Comparison of ENCODE assay signal across 31 cellular contexts in the genomic region with DNA sequence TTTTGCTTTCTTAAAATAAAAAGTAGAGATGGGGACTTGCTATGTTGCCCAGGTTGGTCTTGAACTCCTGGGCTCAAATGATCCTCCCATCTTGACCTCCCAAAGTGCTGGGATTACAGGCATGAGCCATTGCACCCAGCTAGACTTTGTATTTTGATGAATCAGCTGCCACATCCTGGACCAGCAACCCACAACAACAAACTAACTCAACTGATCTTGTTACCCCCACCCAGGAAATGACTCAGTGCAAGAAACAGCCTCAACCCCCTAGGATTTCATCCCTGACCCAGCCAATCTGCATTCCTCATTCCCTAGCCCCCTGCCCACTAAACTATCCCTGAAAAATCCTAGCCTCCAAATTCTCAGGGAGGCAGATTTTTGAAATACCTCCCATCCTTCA.
DNase-seq lines count a peak whose midpoint lies in the region; ATAC-seq, FAIRE-seq and TF ChIP-seq lines count a peak whose summit lies in the region.
"Had no signal": no experiment of that assay in that cellular context is flagged by ENCODE, and none has a peak within 500 bp of the region (broad histone marks: within the 10 kb centered on the region; RNA-seq: fewer than 3 reads in every experiment).

No MANE protein-coding gene starts in this region.

- no peak for TF ChIP-seq CTCF in bronchial epithelial cell (IDR thresholded peaks at IDR 0.05; ENCODE audit: insufficient read depth, low read length, severe bottlenecking)
- no peak for TF ChIP-seq CTCF in foreskin fibroblast (IDR thresholded peaks at IDR 0.05; ENCODE audit: low read depth, low read length)

- no peaks in the 10 kb centered on the region for H3K27me3 ChIP-seq in bronchial epithelial cell (ENCODE audit: control insufficient read depth, insufficient read depth, low read length)
- H3K27me3 ChIP-seq: BLaER1 treated with 17β-estradiol and CSF1 and Interleukin-3, amounts not matched to agents 10 nM and 100 nM; brain microvascular endothelial cell; hepatocyte; sigmoid colon had no signal

- H3K9me3 Mint-ChIP-seq in stimulated activated naive CD8-positive, alpha-beta T cell treated with anti-CD3 and anti-CD28 coated beads, Interleukin-15, Interleukin-2, amounts not matched to agents 100 ng/mL and 50 ng/mL, for 24 hours = peaks cover 5% of the 10 kb centered on the region
- H3K9me3 Mint-ChIP-seq: IgD-negative memory B cell had no signal

- peaks cover 12% of the 10 kb centered on the region for H3K27me3 Mint-ChIP-seq in stimulated activated naive CD8-positive, alpha-beta T cell treated with anti-CD3 and anti-CD28 coated beads, Interleukin-15, Interleukin-2, amounts not matched to agents 100 ng/mL and 50 ng/mL, for 24 hours

- H3K4me3 ChIP-seq in bronchial epithelial cell (ENCODE audit: low read depth, low read length) (no peak overlapping the region), foreskin fibroblast (ENCODE audit: low read depth in 1 of 2, low read length in 2 of 2) (no peak overlapping the region)
- H3K4me3 ChIP-seq: BLaER1 treated with 17β-estradiol and CSF1 and Interleukin-3, amounts not matched to agents 10 nM and 100 nM; gastroesophageal sphincter; hepatocyte; lung; prostate gland; sigmoid colon had no signal

- H3K36me3 ChIP-seq in bronchial epithelial cell (ENCODE audit: control insufficient read depth, insufficient read depth, low read length) = no peaks in the 10 kb centered on the region
- H3K36me3 ChIP-seq: BLaER1 treated with 17β-estradiol and CSF1 and Interleukin-3, amounts not matched to agents 10 nM and 100 nM; brain microvascular endothelial cell; gastroesophageal sphincter; prostate gland; sigmoid colon had no signal

- no peak for DNase-seq in stimulated activated naive CD8-positive, alpha-beta T cell treated with anti-CD3 and anti-CD28 coated beads, Interleukin-15, Interleukin-2, amounts not matched to agents 100 U/mL and 50 U/mL, for 24 hours
- peak; percentile 58 for DNase-seq in RCC 7860 (ENCODE audit: low spot score)
- peak; percentile 40 for DNase-seq in bronchial epithelial cell (ENCODE audit: low read depth)
- DNase-seq in foreskin fibroblast = no peak
- no peak for DNase-seq in mucosa of gallbladder (ENCODE audit: low spot score)
- DNase-seq: activated CD8-positive, alpha-beta memory T cell treated with anti-CD3 and anti-CD28 coated beads for 24 hours; activated T-cell treated with anti-CD3 and anti-CD28 coated beads, Interleukin-2, amount 50 U/mL, for 1 hour; amygdala; brain microvascular endothelial cell; DMS153; left cardiac atrium; natural killer cell; NCI-H1092 treated with DMSO at 0.1 percent for 48 hours; NCI-H1694 treated with DMSO at 0.1 percent for 48 hours; NCI-H2171; NCI-H510A; occipital lobe; sigmoid colon; stimulated activated CD4-positive, alpha-beta T cell treated with anti-CD3 and anti-CD28 coated beads, Interleukin-4, amount 100 ng/mL, for 24 hours; substantia nigra; trophoblast cell had no signal

- H3K36me3 Mint-ChIP-seq in stimulated activated naive CD8-positive, alpha-beta T cell treated with anti-CD3 and anti-CD28 coated beads, Interleukin-15, Interleukin-2, amounts not matched to agents 100 ng/mL and 50 ng/mL, for 24 hours (ENCODE audit: low read depth) = no peaks in the 10 kb centered on the region
- H3K36me3 Mint-ChIP-seq: IgD-negative memory B cell, natural killer cell had no signal

- H3K27ac Mint-ChIP-seq in stimulated activated naive CD8-positive, alpha-beta T cell treated with anti-CD3 and anti-CD28 coated beads, Interleukin-15, Interleukin-2, amounts not matched to agents 100 ng/mL and 50 ng/mL, for 24 hours = peak overlapping the region; percentile 33
- H3K27ac Mint-ChIP-seq: IgD-negative memory B cell had no signal

- no peak overlapping the region for H3K4me3 Mint-ChIP-seq in stimulated activated naive CD8-positive, alpha-beta T cell treated with anti-CD3 and anti-CD28 coated beads, Interleukin-15, Interleukin-2, amounts not matched to agents 100 ng/mL and 50 ng/mL, for 24 hours
- H3K4me3 Mint-ChIP-seq: IgD-negative memory B cell, natural killer cell had no signal

- FAIRE-seq in RCC 7860 (lab: Jason Lieb, UNC) (no peak), bronchial epithelial cell (lab: Jason Lieb, UNC) (no peak)
- FAIRE-seq: GM12892, TTC549 had no signal

- peaks cover 13% of the 10 kb centered on the region for H3K4me1 Mint-ChIP-seq in stimulated activated naive CD8-positive, alpha-beta T cell treated with anti-CD3 and anti-CD28 coated beads, Interleukin-15, Interleukin-2, amounts not matched to agents 100 ng/mL and 50 ng/mL, for 24 hours (ENCODE audit: low read depth)
- H3K4me1 Mint-ChIP-seq: IgD-negative memory B cell had no signal

- no peak for ATAC-seq in stimulated activated naive CD8-positive, alpha-beta T cell treated with anti-CD3 and anti-CD28 coated beads, Interleukin-15, Interleukin-2, amounts not matched to agents 100 U/mL and 50 U/mL, for 24 hours
- no peak for ATAC-seq in GM21717 (IDR thresholded peaks at IDR 0.05; ENCODE audit: unreplicated experiment)
- ATAC-seq: gastroesophageal sphincter, left cardiac atrium had no signal

Comparison
In these comparisons a context has a peak if more than half of its experiments do, and no peak if none do; other contexts are left out.
1. DNase-seq: peak in RCC 7860 (single experiment) and bronchial epithelial cell (single experiment); none in stimulated activated naive CD8-positive, alpha-beta T cell treated with anti-CD3 and anti-CD28 coated beads, Interleukin-15, Interleukin-2, amounts not matched to agents 100 U/mL and 50 U/mL, for 24 hours (single experiment), foreskin fibroblast (0 of 2) and mucosa of gallbladder (single experiment).